1 cellular context compared by ENCODE assay signal in the genomic region with DNA sequence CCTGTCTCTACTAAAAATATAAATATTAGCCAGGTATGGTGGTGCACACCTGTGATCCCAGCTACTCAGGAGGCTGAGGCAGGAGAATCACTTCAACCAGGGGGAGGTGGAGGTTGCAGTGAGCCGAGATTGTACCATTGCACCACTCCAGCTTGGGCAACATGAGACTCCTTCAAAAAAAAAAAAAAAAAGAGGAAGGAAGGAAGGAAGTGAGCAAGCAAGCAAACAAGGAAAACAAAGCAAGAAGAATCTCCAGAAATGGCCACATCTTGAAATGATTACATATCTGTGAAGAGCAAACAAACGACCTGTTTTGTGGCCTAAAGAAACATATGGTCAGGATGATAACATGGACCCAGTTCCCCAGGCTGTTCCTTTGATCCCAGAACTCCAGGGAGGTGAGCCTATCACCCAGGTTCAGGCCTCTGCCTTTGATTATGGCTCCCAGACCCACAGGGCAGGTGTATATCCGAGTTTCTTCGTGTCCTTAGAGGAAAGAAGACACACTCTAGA.
TF ChIP-seq lines count a peak whose summit lies in the region.

No MANE protein-coding gene starts in this region.

TF ChIP-seq in GM12878, 131 proteins besides CTCF, POLR2A, EP300 and RAD21:
- TF ChIP-seq, protein P1, sequence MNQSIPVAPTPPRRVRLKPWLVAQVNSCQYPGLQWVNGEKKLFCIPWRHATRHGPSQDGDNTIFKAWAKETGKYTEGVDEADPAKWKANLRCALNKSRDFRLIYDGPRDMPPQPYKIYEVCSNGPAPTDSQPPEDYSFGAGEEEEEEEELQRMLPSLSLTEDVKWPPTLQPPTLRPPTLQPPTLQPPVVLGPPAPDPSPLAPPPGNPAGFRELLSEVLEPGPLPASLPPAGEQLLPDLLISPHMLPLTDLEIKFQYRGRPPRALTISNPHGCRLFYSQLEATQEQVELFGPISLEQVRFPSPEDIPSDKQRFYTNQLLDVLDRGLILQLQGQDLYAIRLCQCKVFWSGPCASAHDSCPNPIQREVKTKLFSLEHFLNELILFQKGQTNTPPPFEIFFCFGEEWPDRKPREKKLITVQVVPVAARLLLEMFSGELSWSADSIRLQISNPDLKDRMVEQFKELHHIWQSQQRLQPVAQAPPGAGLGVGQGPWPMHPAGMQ (IDR thresholded peaks at IDR 0.05; ENCODE audit: borderline replicate concordance) = no peak
- TF ChIP-seq ZBED1 (IDR thresholded peaks at IDR 0.05; ENCODE audit: borderline replicate concordance) (no peak), MTA2 (IDR thresholded peaks at IDR 0.05; ENCODE audit: low read depth) (no peak)
